ENCODE assay signal across 1 cellular context in the genomic region with DNA sequence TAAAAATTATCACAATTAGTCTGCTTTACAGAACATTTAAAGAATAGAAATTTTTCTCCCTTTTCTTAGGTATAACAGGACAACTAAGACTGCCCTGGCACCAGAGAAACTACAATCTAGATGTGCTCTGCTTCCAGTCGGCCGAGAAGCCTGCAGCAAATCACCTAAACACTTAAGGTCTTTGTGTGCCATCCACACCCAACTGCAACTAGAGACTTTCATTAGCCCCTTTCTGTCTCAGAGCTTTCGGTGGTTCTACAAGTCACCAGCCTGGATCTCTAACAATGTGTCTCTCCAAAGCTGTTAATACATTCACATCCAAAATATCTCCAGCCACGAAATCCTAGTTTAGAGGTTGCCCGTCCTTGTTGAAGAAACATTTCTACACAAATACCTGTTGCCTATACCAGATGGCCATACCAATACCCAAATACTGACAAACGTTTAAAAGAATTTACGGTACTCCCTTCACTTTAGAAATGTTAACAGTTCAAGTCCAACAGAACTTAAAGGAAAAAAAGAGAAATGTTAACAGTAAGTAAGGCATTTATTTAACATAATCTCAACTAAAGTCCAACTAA.
TF ChIP-seq lines count a peak whose summit lies in the region.

No MANE protein-coding gene starts in this region.

TF ChIP-seq in GM12878, 131 proteins besides CTCF, POLR2A, EP300 and RAD21:
- no peak for TF ChIP-seq KLF5 (IDR thresholded peaks at IDR 0.05; ENCODE audit: partially characterized antibody)
- no peak for TF ChIP-seq RCOR1 (conservative IDR thresholded peaks at IDR 0.05; ENCODE audit: low read depth, low read length)
- no peak for TF ChIP-seq CHD1 (IDR thresholded peaks at IDR 0.05; ENCODE audit: low read depth, low read length)
- TF ChIP-seq, protein P1, sequence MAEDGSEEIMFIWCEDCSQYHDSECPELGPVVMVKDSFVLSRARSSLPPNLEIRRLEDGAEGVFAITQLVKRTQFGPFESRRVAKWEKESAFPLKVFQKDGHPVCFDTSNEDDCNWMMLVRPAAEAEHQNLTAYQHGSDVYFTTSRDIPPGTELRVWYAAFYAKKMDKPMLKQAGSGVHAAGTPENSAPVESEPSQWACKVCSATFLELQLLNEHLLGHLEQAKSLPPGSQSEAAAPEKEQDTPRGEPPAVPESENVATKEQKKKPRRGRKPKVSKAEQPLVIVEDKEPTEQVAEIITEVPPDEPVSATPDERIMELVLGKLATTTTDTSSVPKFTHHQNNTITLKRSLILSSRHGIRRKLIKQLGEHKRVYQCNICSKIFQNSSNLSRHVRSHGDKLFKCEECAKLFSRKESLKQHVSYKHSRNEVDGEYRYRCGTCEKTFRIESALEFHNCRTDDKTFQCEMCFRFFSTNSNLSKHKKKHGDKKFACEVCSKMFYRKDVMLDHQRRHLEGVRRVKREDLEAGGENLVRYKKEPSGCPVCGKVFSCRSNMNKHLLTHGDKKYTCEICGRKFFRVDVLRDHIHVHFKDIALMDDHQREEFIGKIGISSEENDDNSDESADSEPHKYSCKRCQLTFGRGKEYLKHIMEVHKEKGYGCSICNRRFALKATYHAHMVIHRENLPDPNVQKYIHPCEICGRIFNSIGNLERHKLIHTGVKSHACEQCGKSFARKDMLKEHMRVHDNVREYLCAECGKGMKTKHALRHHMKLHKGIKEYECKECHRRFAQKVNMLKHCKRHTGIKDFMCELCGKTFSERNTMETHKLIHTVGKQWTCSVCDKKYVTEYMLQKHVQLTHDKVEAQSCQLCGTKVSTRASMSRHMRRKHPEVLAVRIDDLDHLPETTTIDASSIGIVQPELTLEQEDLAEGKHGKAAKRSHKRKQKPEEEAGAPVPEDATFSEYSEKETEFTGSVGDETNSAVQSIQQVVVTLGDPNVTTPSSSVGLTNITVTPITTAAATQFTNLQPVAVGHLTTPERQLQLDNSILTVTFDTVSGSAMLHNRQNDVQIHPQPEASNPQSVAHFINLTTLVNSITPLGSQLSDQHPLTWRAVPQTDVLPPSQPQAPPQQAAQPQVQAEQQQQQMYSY (CRISPR knock-in tag; IDR thresholded peaks at IDR 0.05), result no peak
- no peak for TF ChIP-seq SUPT20H (IDR thresholded peaks at IDR 0.05; ENCODE audit: borderline replicate concordance, control insufficient read depth, low read depth, low read length)
- TF ChIP-seq, protein P2, sequence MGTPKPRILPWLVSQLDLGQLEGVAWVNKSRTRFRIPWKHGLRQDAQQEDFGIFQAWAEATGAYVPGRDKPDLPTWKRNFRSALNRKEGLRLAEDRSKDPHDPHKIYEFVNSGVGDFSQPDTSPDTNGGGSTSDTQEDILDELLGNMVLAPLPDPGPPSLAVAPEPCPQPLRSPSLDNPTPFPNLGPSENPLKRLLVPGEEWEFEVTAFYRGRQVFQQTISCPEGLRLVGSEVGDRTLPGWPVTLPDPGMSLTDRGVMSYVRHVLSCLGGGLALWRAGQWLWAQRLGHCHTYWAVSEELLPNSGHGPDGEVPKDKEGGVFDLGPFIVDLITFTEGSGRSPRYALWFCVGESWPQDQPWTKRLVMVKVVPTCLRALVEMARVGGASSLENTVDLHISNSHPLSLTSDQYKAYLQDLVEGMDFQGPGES (IDR thresholded peaks at IDR 0.05), result no peak
- TF ChIP-seq, protein P3, sequence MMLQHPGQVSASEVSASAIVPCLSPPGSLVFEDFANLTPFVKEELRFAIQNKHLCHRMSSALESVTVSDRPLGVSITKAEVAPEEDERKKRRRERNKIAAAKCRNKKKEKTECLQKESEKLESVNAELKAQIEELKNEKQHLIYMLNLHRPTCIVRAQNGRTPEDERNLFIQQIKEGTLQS (IDR thresholded peaks at IDR 0.05; ENCODE audit: borderline replicate concordance, extremely low read depth, low read depth, low read length), result no peak
- TF ChIP-seq ZZZ3 (IDR thresholded peaks at IDR 0.05; ENCODE audit: control insufficient read depth, insufficient read length, low read depth), result no peak
- TF ChIP-seq, protein P4, sequence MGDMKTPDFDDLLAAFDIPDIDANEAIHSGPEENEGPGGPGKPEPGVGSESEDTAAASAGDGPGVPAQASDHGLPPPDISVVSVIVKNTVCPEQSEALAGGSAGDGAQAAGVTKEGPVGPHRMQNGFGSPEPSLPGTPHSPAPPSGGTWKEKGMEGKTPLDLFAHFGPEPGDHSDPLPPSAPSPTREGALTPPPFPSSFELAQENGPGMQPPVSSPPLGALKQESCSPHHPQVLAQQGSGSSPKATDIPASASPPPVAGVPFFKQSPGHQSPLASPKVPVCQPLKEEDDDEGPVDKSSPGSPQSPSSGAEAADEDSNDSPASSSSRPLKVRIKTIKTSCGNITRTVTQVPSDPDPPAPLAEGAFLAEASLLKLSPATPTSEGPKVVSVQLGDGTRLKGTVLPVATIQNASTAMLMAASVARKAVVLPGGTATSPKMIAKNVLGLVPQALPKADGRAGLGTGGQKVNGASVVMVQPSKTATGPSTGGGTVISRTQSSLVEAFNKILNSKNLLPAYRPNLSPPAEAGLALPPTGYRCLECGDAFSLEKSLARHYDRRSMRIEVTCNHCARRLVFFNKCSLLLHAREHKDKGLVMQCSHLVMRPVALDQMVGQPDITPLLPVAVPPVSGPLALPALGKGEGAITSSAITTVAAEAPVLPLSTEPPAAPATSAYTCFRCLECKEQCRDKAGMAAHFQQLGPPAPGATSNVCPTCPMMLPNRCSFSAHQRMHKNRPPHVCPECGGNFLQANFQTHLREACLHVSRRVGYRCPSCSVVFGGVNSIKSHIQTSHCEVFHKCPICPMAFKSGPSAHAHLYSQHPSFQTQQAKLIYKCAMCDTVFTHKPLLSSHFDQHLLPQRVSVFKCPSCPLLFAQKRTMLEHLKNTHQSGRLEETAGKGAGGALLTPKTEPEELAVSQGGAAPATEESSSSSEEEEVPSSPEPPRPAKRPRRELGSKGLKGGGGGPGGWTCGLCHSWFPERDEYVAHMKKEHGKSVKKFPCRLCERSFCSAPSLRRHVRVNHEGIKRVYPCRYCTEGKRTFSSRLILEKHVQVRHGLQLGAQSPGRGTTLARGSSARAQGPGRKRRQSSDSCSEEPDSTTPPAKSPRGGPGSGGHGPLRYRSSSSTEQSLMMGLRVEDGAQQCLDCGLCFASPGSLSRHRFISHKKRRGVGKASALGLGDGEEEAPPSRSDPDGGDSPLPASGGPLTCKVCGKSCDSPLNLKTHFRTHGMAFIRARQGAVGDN (IDR thresholded peaks at IDR 0.05), result no peak
- TF ChIP-seq EGR1 (IDR thresholded peaks at IDR 0.05; ENCODE audit: borderline replicate concordance in 1 of 2, low read depth in 2 of 2, low read length in 2 of 2), result no peak
- TF ChIP-seq RELA (IDR thresholded peaks at IDR 0.05; ENCODE audit: borderline replicate concordance, partially characterized antibody), result no peak
- TF ChIP-seq, protein P5, sequence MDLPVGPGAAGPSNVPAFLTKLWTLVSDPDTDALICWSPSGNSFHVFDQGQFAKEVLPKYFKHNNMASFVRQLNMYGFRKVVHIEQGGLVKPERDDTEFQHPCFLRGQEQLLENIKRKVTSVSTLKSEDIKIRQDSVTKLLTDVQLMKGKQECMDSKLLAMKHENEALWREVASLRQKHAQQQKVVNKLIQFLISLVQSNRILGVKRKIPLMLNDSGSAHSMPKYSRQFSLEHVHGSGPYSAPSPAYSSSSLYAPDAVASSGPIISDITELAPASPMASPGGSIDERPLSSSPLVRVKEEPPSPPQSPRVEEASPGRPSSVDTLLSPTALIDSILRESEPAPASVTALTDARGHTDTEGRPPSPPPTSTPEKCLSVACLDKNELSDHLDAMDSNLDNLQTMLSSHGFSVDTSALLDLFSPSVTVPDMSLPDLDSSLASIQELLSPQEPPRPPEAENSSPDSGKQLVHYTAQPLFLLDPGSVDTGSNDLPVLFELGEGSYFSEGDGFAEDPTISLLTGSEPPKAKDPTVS (IDR thresholded peaks at IDR 0.05; ENCODE audit: low read depth, low read length), result no peak
- TF ChIP-seq, protein P6, sequence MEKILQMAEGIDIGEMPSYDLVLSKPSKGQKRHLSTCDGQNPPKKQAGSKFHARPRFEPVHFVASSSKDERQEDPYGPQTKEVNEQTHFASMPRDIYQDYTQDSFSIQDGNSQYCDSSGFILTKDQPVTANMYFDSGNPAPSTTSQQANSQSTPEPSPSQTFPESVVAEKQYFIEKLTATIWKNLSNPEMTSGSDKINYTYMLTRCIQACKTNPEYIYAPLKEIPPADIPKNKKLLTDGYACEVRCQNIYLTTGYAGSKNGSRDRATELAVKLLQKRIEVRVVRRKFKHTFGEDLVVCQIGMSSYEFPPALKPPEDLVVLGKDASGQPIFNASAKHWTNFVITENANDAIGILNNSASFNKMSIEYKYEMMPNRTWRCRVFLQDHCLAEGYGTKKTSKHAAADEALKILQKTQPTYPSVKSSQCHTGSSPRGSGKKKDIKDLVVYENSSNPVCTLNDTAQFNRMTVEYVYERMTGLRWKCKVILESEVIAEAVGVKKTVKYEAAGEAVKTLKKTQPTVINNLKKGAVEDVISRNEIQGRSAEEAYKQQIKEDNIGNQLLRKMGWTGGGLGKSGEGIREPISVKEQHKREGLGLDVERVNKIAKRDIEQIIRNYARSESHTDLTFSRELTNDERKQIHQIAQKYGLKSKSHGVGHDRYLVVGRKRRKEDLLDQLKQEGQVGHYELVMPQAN (conservative IDR thresholded peaks at IDR 0.05), result no peak
- TF ChIP-seq NR2C2 (IDR thresholded peaks at IDR 0.05; ENCODE audit: borderline replicate concordance, control insufficient read depth, insufficient read length, low read depth), result no peak
- TF ChIP-seq SIX5 (IDR thresholded peaks at IDR 0.05; ENCODE audit: low read depth, low read length, severe bottlenecking), result no peak
- TF ChIP-seq SMARCA5 (IDR thresholded peaks at IDR 0.05), result no peak
